In genomic region chr21:40165212-40165611, GRCh38 we compare ENCODE assay signal across 1 cellular context.
TF ChIP-seq lines count a peak whose summit lies in the region.

No MANE protein-coding gene starts in this region.

TF ChIP-seq in SK-N-SH, 30 proteins besides CTCF, POLR2A, EP300 and RAD21 (continued from another document):
- TF ChIP-seq USF2 (IDR thresholded peaks at IDR 0.05; ENCODE audit: borderline replicate concordance, low read depth, low read length) = no peak
